ENCODE assay signal across 10 cellular contexts in the genomic region with DNA sequence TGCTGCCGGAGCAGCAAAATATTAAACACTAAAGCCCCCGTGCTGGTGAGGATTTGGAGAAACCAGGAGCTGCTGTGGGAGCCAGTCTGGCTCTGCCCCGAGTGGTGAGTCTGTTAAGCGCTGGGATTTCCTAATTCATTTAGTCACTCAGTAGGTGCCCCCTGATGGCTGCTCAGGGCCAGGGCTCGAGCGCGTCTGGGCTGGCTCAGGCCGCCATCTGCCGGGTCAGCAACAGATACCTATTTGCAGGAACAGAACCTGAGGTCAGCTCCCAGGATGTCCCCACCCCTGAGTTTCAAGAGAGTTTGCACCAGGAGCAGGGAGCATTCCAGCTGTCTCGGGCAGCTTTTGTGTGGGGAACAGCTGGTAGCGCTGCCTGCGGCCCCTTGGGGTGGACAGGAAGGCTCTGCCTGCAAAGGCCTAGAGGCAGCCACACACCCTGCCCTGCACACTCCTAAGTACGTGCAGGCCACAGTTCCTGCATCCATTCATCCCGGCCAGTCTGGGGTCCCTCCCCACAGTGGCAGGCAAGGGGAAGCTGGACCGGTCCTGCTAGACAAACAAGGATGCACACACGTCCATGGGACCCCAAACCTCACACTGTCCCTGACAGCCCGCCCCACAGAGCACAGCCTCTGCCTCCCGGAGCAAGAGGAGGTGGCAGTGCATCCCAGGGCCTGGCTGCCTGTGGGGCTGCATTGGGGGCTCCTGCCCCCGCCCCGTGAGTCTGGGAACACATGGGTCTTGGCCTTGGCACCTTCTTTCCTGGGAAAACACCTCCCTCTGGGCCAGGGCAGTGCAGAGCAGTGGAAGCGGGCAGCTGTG.
A peak's percentile ranks its signal among the peaks of the same experiment; 100 is the strongest.
DNase-seq lines count a peak whose midpoint lies in the region; ATAC-seq and TF ChIP-seq lines count a peak whose summit lies in the region.
"Had no signal": no experiment of that assay in that cellular context is flagged by ENCODE, and none has a peak within 500 bp of the region (broad histone marks: within the 10 kb centered on the region; RNA-seq: fewer than 3 reads in every experiment).

No MANE protein-coding gene starts in this region.

- WGBS in right cardiac atrium = 67% methylated on average over 21 of the region's 21 CpGs

- H3K9me3 ChIP-seq in right cardiac atrium (ENCODE audit: control insufficient read depth, low read length) (no peaks in the 10 kb centered on the region), skeletal muscle satellite cell (replicated peaks; ENCODE audit: low read length) (no peaks in the 10 kb centered on the region)

- no peak overlapping the region for H3K27ac ChIP-seq in right cardiac atrium (ENCODE audit: low read length)

- H3K4me1 ChIP-seq in right cardiac atrium (ENCODE audit: control insufficient read depth, insufficient read depth, low read length) (peaks cover 2% of the 10 kb centered on the region), skeletal muscle satellite cell (ENCODE audit: control insufficient read depth, insufficient read depth, low read length) (peaks cover 58% of the 10 kb centered on the region)

- ATAC-seq in SK-N-SH treated with all-trans-retinoic acid at 6 μM for 48 hours = peak; percentile 49; the same call in 1 of the 3 replicates
- ATAC-seq in right cardiac atrium = no peak
- no peak for ATAC-seq in HG02981 (IDR thresholded peaks at IDR 0.05; ENCODE audit: unreplicated experiment)
- no peak for ATAC-seq in GM21576 (IDR thresholded peaks at IDR 0.05; ENCODE audit: unreplicated experiment)

- intact Hi-C loops in right cardiac atrium (cut with DNase I) = loop anchor here in 1 of 4 donors (10.0 kb wide), 1 partner anchor 97 kb away; no protein-coding TSS in a partner anchor

- peaks cover 7% of the 10 kb centered on the region for H3K36me3 ChIP-seq in skeletal muscle satellite cell (ENCODE audit: insufficient read depth, low read length)

- DNase-seq in activated CD8-positive, alpha-beta memory T cell treated with anti-CD3 and anti-CD28 coated beads, Interleukin-2, amount 50 U/mL, for 48 hours = peak; percentile 46
- DNase-seq in activated CD8-positive, alpha-beta memory T cell treated with anti-CD3 and anti-CD28 coated beads, Interleukin-2, amount 50 U/mL, for 4 hours = no peak
- peak in 2 of 3 donors; percentile 50 to 63 for DNase-seq in right cardiac atrium
- DNase-seq in DMS153 treated with DMSO at 0.1 percent for 48 hours (lab: John Stamatoyannopoulos, UW; ENCODE audit: unreplicated experiment) = no peak
- DNase-seq: CD4-positive, CD25-positive, alpha-beta regulatory T cell; NCI-H187 had no signal

- H3K4me3 ChIP-seq in right cardiac atrium (ENCODE audit: low read length) = no peak overlapping the region
- H3K4me3 ChIP-seq in skeletal muscle satellite cell (ENCODE audit: low read length) = no peak overlapping the region

- peak overlapping the region; percentile 20 for H3K4me2 ChIP-seq in skeletal muscle satellite cell (ENCODE audit: low read length)

- H3K27me3 ChIP-seq in right cardiac atrium (ENCODE audit: control insufficient read depth, insufficient read depth) = no peaks in the 10 kb centered on the region
- no peaks in the 10 kb centered on the region for H3K27me3 ChIP-seq in skeletal muscle satellite cell (ENCODE audit: control insufficient read depth, insufficient read depth, low read length)

- H3K9ac ChIP-seq in skeletal muscle satellite cell (ENCODE audit: low read depth, low read length) = peak overlapping the region; percentile 60

TF ChIP-seq in SK-N-SH treated with all-trans-retinoic acid at 6 μM for 48 hours, 23 proteins besides CTCF, POLR2A, EP300 and RAD21:
- TF ChIP-seq ESRRG (CRISPR knock-in tag; IDR thresholded peaks at IDR 0.05) = no peak
- no peak for TF ChIP-seq ISL1 (CRISPR knock-in tag; IDR thresholded peaks at IDR 0.05)
- TF ChIP-seq, protein P1, sequence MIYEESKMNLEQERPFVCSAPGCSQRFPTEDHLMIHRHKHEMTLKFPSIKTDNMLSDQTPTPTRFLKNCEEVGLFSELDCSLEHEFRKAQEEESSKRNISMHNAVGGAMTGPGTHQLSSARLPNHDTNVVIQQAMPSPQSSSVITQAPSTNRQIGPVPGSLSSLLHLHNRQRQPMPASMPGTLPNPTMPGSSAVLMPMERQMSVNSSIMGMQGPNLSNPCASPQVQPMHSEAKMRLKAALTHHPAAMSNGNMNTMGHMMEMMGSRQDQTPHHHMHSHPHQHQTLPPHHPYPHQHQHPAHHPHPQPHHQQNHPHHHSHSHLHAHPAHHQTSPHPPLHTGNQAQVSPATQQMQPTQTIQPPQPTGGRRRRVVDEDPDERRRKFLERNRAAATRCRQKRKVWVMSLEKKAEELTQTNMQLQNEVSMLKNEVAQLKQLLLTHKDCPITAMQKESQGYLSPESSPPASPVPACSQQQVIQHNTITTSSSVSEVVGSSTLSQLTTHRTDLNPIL (CRISPR knock-in tag; IDR thresholded peaks at IDR 0.05; ENCODE audit: low read depth) = no peak
- no peak for TF ChIP-seq ARNTL (CRISPR knock-in tag; IDR thresholded peaks at IDR 0.05; ENCODE audit: borderline replicate concordance, low read depth)
- TF ChIP-seq TOX (CRISPR knock-in tag; IDR thresholded peaks at IDR 0.05; ENCODE audit: borderline replicate concordance) = no peak
- no peak for TF ChIP-seq ZNF70 (CRISPR knock-in tag; IDR thresholded peaks at IDR 0.05)
- TF ChIP-seq ZFP3 (CRISPR knock-in tag; IDR thresholded peaks at IDR 0.05) = no peak
- TF ChIP-seq ZNF8 (CRISPR knock-in tag; IDR thresholded peaks at IDR 0.05) = no peak
- no peak for TF ChIP-seq GLIS3 (CRISPR knock-in tag; IDR thresholded peaks at IDR 0.05)
- TF ChIP-seq, protein P2, sequence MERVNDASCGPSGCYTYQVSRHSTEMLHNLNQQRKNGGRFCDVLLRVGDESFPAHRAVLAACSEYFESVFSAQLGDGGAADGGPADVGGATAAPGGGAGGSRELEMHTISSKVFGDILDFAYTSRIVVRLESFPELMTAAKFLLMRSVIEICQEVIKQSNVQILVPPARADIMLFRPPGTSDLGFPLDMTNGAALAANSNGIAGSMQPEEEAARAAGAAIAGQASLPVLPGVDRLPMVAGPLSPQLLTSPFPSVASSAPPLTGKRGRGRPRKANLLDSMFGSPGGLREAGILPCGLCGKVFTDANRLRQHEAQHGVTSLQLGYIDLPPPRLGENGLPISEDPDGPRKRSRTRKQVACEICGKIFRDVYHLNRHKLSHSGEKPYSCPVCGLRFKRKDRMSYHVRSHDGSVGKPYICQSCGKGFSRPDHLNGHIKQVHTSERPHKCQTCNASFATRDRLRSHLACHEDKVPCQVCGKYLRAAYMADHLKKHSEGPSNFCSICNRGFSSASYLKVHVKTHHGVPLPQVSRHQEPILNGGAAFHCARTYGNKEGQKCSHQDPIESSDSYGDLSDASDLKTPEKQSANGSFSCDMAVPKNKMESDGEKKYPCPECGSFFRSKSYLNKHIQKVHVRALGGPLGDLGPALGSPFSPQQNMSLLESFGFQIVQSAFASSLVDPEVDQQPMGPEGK (CRISPR knock-in tag; IDR thresholded peaks at IDR 0.05; ENCODE audit: borderline replicate concordance) = no peak
- no peak for TF ChIP-seq SNAI2 (CRISPR knock-in tag; IDR thresholded peaks at IDR 0.05)
- no peak for TF ChIP-seq BACH2 (CRISPR knock-in tag; IDR thresholded peaks at IDR 0.05; ENCODE audit: borderline replicate concordance)
- TF ChIP-seq CSDC2 (CRISPR knock-in tag; IDR thresholded peaks at IDR 0.05) = no peak

Comparison
In these comparisons a context has a peak if more than half of its experiments do, and no peak if none do; other contexts are left out.
1. DNase-seq: peak in activated CD8-positive, alpha-beta memory T cell treated with anti-CD3 and anti-CD28 coated beads, Interleukin-2, amount 50 U/mL, for 48 hours (single experiment) and right cardiac atrium (2 of 3); none in activated CD8-positive, alpha-beta memory T cell treated with anti-CD3 and anti-CD28 coated beads, Interleukin-2, amount 50 U/mL, for 4 hours (single experiment) and DMS153 treated with DMSO at 0.1 percent for 48 hours (single experiment).